In genomic region chr2:180016937-180017336, GRCh38 we compare ENCODE assay signal across 15 cellular contexts.
"Had no signal": no experiment of that assay in that cellular context is flagged by ENCODE, and none has a peak within 500 bp of the region (broad histone marks: within the 10 kb centered on the region; RNA-seq: fewer than 3 reads in every experiment).

No MANE protein-coding gene starts in this region.

- ATAC-seq: body of pancreas, natural killer cell, T-helper 17 cell, upper lobe of right lung had no signal

- H3K4me1 Mint-ChIP-seq: activated B cell treated with CpG ODN at 0.5 μM for 24 hours; activated CD4-positive, alpha-beta T cell treated with anti-CD3 and anti-CD28 coated beads, Interleukin-2, amount 10 ng/mL, durations not matched to agents 7 days and 5 days; natural killer cell; T-helper 17 cell had no signal

- H3K9me3 ChIP-seq: body of pancreas, sigmoid colon, upper lobe of right lung had no signal

- H3K36me3 Mint-ChIP-seq: natural killer cell had no signal

- H3K4me1 ChIP-seq: body of pancreas, sigmoid colon, upper lobe of right lung had no signal

- H3K27me3 ChIP-seq: body of pancreas, sigmoid colon, upper lobe of right lung had no signal

- H3K27ac Mint-ChIP-seq: activated B cell treated with CpG ODN at 0.5 μM for 24 hours; activated CD4-positive, alpha-beta T cell treated with anti-CD3 and anti-CD28 coated beads, Interleukin-2, amount 10 ng/mL, durations not matched to agents 7 days and 5 days; activated T-helper 2 cell treated with anti-CD3 and anti-CD28 coated beads, Interferon-gamma antibody, Interleukin-2, Interleukin-4, amounts not matched to agents 10 μg/mL and 5 μg/mL and 100 μg/mL, durations not matched to agents 14 hours and 24 hours and 36 hours; endodermal cell; natural killer cell; T-helper 17 cell had no signal

- H3K27ac ChIP-seq: body of pancreas, sigmoid colon, upper lobe of right lung had no signal

- H3K4me3 Mint-ChIP-seq: activated B cell treated with CpG ODN at 0.5 μM for 24 hours; activated CD4-positive, alpha-beta T cell treated with anti-CD3 and anti-CD28 coated beads, Interleukin-2, amount 10 ng/mL, durations not matched to agents 7 days and 5 days; endodermal cell; natural killer cell; T-helper 17 cell had no signal

- H3K27me3 Mint-ChIP-seq: activated CD4-positive, alpha-beta T cell treated with anti-CD3 and anti-CD28 coated beads, Interleukin-2, amount 10 ng/mL, durations not matched to agents 7 days and 5 days had no signal

- H3K36me3 ChIP-seq: sigmoid colon, upper lobe of right lung had no signal

- H3K4me3 ChIP-seq: body of pancreas, sigmoid colon, upper lobe of right lung had no signal

- DNase-seq: activated B cell treated with CpG ODN at 0.5 μM for 24 hours; activated CD4-positive, alpha-beta T cell treated with anti-CD3 and anti-CD28 coated beads, Interleukin-2, amount 10 ng/mL, durations not matched to agents 7 days and 5 days; activated CD8-positive, alpha-beta memory T cell treated with anti-CD3 and anti-CD28 coated beads for 24 hours; activated naive CD4-positive, alpha-beta T cell treated with anti-CD3 and anti-CD28 coated beads, Interleukin-2, amount 50 U/mL, for 16 hours; cerebellar nuclear complex; endodermal cell; natural killer cell; occipital lobe; sigmoid colon; stimulated activated CD4-positive, alpha-beta T cell treated with anti-CD3 and anti-CD28 coated beads, Interleukin-2, amount 100 ng/mL, for 48 hours; stimulated activated naive CD4-positive, alpha-beta T cell treated with Interleukin-2 at 50 U/mL for 16 hours; T-helper 17 cell; upper lobe of right lung had no signal

- H3K9me3 Mint-ChIP-seq: activated B cell treated with CpG ODN at 0.5 μM for 24 hours; activated CD4-positive, alpha-beta T cell treated with anti-CD3 and anti-CD28 coated beads, Interleukin-2, amount 10 ng/mL, durations not matched to agents 7 days and 5 days; activated T-helper 2 cell treated with anti-CD3 and anti-CD28 coated beads, Interferon-gamma antibody, Interleukin-2, Interleukin-4, amounts not matched to agents 10 μg/mL and 5 μg/mL and 100 μg/mL, durations not matched to agents 14 hours and 24 hours and 36 hours; endodermal cell; natural killer cell had no signal
